19 cellular contexts compared by ENCODE assay signal in the genomic region with DNA sequence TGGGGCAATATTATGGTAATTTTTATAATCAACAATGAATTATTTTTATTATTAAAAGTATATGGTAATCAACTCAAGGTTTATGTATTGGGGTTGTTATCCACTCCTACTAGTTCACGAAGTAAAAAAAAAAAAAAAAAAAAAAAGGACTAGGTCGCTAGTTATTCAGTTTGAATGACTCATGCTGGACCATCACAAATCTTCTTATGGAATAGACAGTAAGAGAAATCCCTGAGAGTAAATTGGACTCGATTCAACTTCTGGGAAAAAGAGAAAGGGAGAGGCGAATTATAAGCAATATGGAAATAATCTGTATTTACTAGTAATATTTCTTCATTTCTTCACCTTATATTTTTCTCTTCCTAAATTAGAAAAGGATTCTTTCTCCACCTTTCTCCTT. TPM values are rescaled to one million over a fixed set of nuclear protein-coding genes. Genes with fewer than 3 reads are reported as not detected.
DNase-seq lines count a peak whose midpoint lies in the region; ATAC-seq and TF ChIP-seq lines count a peak whose summit lies in the region.
"Had no signal": no experiment of that assay in that cellular context is flagged by ENCODE, and none has a peak within 500 bp of the region (broad histone marks: within the 10 kb centered on the region; RNA-seq: fewer than 3 reads in every experiment).

No MANE protein-coding gene starts in this region.

- peak overlapping the region; percentile 29 for H3K9ac ChIP-seq in muscle layer of colon (ENCODE audit: low read length)

- H3K27me3 ChIP-seq in muscle layer of colon (ENCODE audit: control insufficient read depth in 1 of 2, insufficient read depth in 2 of 2, low read length in 2 of 2) (no peaks in the 10 kb centered on the region), thyroid gland (no peaks in the 10 kb centered on the region)
- H3K27me3 ChIP-seq: breast epithelium had no signal

- TF ChIP-seq POLR2A in thyroid gland (IDR thresholded peaks at IDR 0.05) = no peak

- in situ Hi-C loops in astrocyte of the spinal cord (cut with HindIII; ENCODE audit: low sequenced_read_pairs) = no loop called here

- H3K4me3 ChIP-seq in HFF-Myc (replicated peaks; ENCODE audit: low read depth, low read length) = no peak overlapping the region
- H3K4me3 ChIP-seq in astrocyte of the spinal cord (ENCODE audit: low read depth, low read length) = no peak overlapping the region
- H3K4me3 ChIP-seq in muscle layer of colon (ENCODE audit: low read depth in 1 of 2, low read length in 2 of 2) = no peak overlapping the region
- H3K4me3 ChIP-seq in thyroid gland (replicated peaks in 1 of 3) = no peak overlapping the region
- H3K4me3 ChIP-seq: breast epithelium had no signal

- no peak for TF ChIP-seq CTCF in HFF-Myc (IDR thresholded peaks at IDR 0.05; ENCODE audit: low read depth, low read length, missing control alignments)
- no peak for TF ChIP-seq CTCF in astrocyte of the spinal cord (IDR thresholded peaks at IDR 0.05; ENCODE audit: low read depth, low read length)
- no peak for TF ChIP-seq CTCF in thyroid gland (IDR thresholded peaks at IDR 0.05)

- DNase-seq in COLO829 (ENCODE audit: low spot score) = peak; percentile 4
- peak; percentile 2 for DNase-seq in HFF-Myc (ENCODE audit: extremely low read depth, low read depth)
- peak; percentile 17 for DNase-seq in astrocyte of the spinal cord (ENCODE audit: low read depth, low spot score)
- no peak for DNase-seq in NCI-H2107 (lab: John Stamatoyannopoulos, UW)
- DNase-seq in thyroid gland = no peak
- DNase-seq: activated CD4-positive, alpha-beta T cell treated with anti-CD3 and anti-CD28 coated beads, Interleukin-2, amount 50 U/mL, for 4 hours; activated effector memory CD4-positive, alpha-beta T cell treated with Interleukin-2 at 50 U/mL for 16 hours; effector memory CD4-positive, alpha-beta T cell; foreskin melanocyte; immature natural killer cell; mesendoderm had no signal

- no peaks in the 10 kb centered on the region for H3K36me3 ChIP-seq in muscle layer of colon (ENCODE audit: insufficient read depth, low read length)
- H3K36me3 ChIP-seq in thyroid gland = no peaks in the 10 kb centered on the region
- H3K36me3 ChIP-seq: breast epithelium had no signal

- H3K4me1 ChIP-seq in muscle layer of colon (ENCODE audit: insufficient read depth, low read length) (peaks cover 4% of the 10 kb centered on the region), thyroid gland (peaks cover 0 to 12% of the 10 kb centered on the region in 2 donors)
- H3K4me1 ChIP-seq: breast epithelium had no signal

- H3K9me3 ChIP-seq in muscle layer of colon (ENCODE audit: low read length) = no peaks in the 10 kb centered on the region
- H3K9me3 ChIP-seq in thyroid gland = no peaks in the 10 kb centered on the region
- H3K9me3 ChIP-seq: breast epithelium had no signal

- 88 to 93% methylated on average over 4 of the region's 4 CpGs for WGBS in thyroid gland, 2 donors

- ATAC-seq in GM18867 (IDR thresholded peaks at IDR 0.05; ENCODE audit: unreplicated experiment) (no peak), HG02759 (IDR thresholded peaks at IDR 0.05; ENCODE audit: unreplicated experiment) (no peak)

- intact Hi-C loops in thyroid gland (cut with DNase I) = no loop called here

- H3K27ac ChIP-seq in muscle layer of colon (ENCODE audit: low read depth, low read length) = no peak overlapping the region
- no peak overlapping the region for H3K27ac ChIP-seq in thyroid gland
- H3K27ac ChIP-seq: breast epithelium had no signal

RNA-seq across cellular contexts. Expression of gene MYEF2, which starts 2.0 kb away (rescaled TPM):
- 10 to 100 TPM in 3 of 4 donors, 1 to 10 TPM in 1; 6.4 to 19.4 (median 11.9) TPM for total RNA-seq in thyroid gland

RNA-seq across cellular contexts. Expression of gene CTXN2, which starts 15.4 kb away (rescaled TPM):
- total RNA-seq in thyroid gland = not detected
- total RNA-seq: breast epithelium, HT-29, osteocyte, SK-MEL-5, smooth muscle cell had no signal

RNA-seq across cellular contexts. Expression of gene SLC12A1, which starts 30.0 kb away (rescaled TPM):
- not detected for total RNA-seq in thyroid gland
- total RNA-seq: HT-29, osteocyte, smooth muscle cell had no signal

RNA-seq across cellular contexts. Expression of gene SLC24A5, which starts 55.3 kb away (rescaled TPM):
- not detected for total RNA-seq in thyroid gland
- total RNA-seq: breast epithelium, HT-29, osteocyte, smooth muscle cell had no signal

Comparison
In these comparisons a context has a peak if more than half of its experiments do, and no peak if none do; other contexts are left out.
1. DNase-seq: peak in COLO829 (single experiment), HFF-Myc (single experiment) and astrocyte of the spinal cord (single experiment); none in NCI-H2107 (single experiment) and thyroid gland (0 of 2).